18 cellular contexts compared by ENCODE assay signal in genomic region chr9:17480966-17481365, GRCh38.
"Had no signal": no experiment of that assay in that cellular context is flagged by ENCODE, and none has a peak within 500 bp of the region (broad histone marks: within the 10 kb centered on the region; RNA-seq: fewer than 3 reads in every experiment).

No MANE protein-coding gene starts in this region.

- H3K4me1 Mint-ChIP-seq: activated naive CD8-positive, alpha-beta T cell treated with anti-CD3 and anti-CD28 coated beads for 36 hours; naive thymus-derived CD4-positive, alpha-beta T cell had no signal

- H3K27ac Mint-ChIP-seq: activated CD4-positive, alpha-beta T cell treated with anti-CD3 and anti-CD28 coated beads for 36 hours; activated naive CD8-positive, alpha-beta T cell treated with anti-CD3 and anti-CD28 coated beads for 36 hours; activated T-helper 1 cell treated with anti-CD3 and anti-CD28 coated beads, Interleukin-12 subunit alpha, Interleukin-12 subunit beta, Interleukin-2, Interleukin-4 antibody, amounts not matched to agents 30 ng/mL and 10 ng/mL and 1 ng/mL, durations not matched to agents 14 hours and 24 hours and 36 hours; naive thymus-derived CD4-positive, alpha-beta T cell; type B pancreatic cell had no signal

- ATAC-seq: activated CD4-positive, alpha-beta T cell treated with anti-CD3 and anti-CD28 coated beads for 36 hours; foreskin keratinocyte; naive thymus-derived CD4-positive, alpha-beta T cell had no signal

- H3K36me3 Mint-ChIP-seq: activated naive CD8-positive, alpha-beta T cell treated with anti-CD3 and anti-CD28 coated beads for 36 hours; naive thymus-derived CD4-positive, alpha-beta T cell had no signal

- H3K9me3 Mint-ChIP-seq: activated naive CD8-positive, alpha-beta T cell treated with anti-CD3 and anti-CD28 coated beads for 36 hours; activated T-helper 1 cell treated with anti-CD3 and anti-CD28 coated beads, Interleukin-12 subunit alpha, Interleukin-12 subunit beta, Interleukin-2, Interleukin-4 antibody, amounts not matched to agents 30 ng/mL and 10 ng/mL and 1 ng/mL, durations not matched to agents 14 hours and 24 hours and 36 hours; type B pancreatic cell had no signal

- H3K4me3 Mint-ChIP-seq: activated CD4-positive, alpha-beta T cell treated with anti-CD3 and anti-CD28 coated beads for 36 hours; activated naive CD8-positive, alpha-beta T cell treated with anti-CD3 and anti-CD28 coated beads for 36 hours; activated T-helper 1 cell treated with anti-CD3 and anti-CD28 coated beads, Interleukin-12 subunit alpha, Interleukin-12 subunit beta, Interleukin-2, Interleukin-4 antibody, amounts not matched to agents 30 ng/mL and 10 ng/mL and 1 ng/mL, durations not matched to agents 14 hours and 24 hours and 36 hours; naive thymus-derived CD4-positive, alpha-beta T cell; type B pancreatic cell had no signal

- H3K36me3 ChIP-seq: colonic mucosa, neutrophil, WERI-Rb-1 had no signal

- H3K9me3 ChIP-seq: body of pancreas, colonic mucosa, neutrophil, testis had no signal

- H3K27me3 ChIP-seq: body of pancreas, colonic mucosa, foreskin keratinocyte, neutrophil, testis had no signal

- DNase-seq: activated CD4-positive, alpha-beta T cell treated with anti-CD3 and anti-CD28 coated beads for 36 hours; activated CD4-positive, alpha-beta T cell treated with anti-CD3 and anti-CD28 coated beads, Interleukin-2, amount 50 U/mL, for 48 hours; activated gamma-delta T cell treated with Interleukin-2 at 50 U/mL for 16 hours; activated naive CD8-positive, alpha-beta T cell treated with anti-CD3 and anti-CD28 coated beads for 36 hours; activated T-cell treated with anti-CD3 and anti-CD28 coated beads for 4 hours; amygdala; central memory CD4-positive, alpha-beta T cell; colonic mucosa; foreskin keratinocyte; naive thymus-derived CD4-positive, alpha-beta T cell; SW 1271; testis; WERI-Rb-1 had no signal

- H3K27me3 Mint-ChIP-seq: activated CD4-positive, alpha-beta T cell treated with anti-CD3 and anti-CD28 coated beads for 36 hours; activated naive CD8-positive, alpha-beta T cell treated with anti-CD3 and anti-CD28 coated beads for 36 hours; naive thymus-derived CD4-positive, alpha-beta T cell; type B pancreatic cell had no signal

- H3K4me3 ChIP-seq: body of pancreas, colonic mucosa, testis had no signal

- H3K4me1 ChIP-seq: body of pancreas, colonic mucosa, foreskin keratinocyte had no signal

- H3K27ac ChIP-seq: body of pancreas, colonic mucosa, foreskin keratinocyte, neutrophil, testis, WERI-Rb-1 had no signal

- FAIRE-seq: keratinocyte had no signal
